22 cellular contexts compared by ENCODE assay signal in the genomic region with DNA sequence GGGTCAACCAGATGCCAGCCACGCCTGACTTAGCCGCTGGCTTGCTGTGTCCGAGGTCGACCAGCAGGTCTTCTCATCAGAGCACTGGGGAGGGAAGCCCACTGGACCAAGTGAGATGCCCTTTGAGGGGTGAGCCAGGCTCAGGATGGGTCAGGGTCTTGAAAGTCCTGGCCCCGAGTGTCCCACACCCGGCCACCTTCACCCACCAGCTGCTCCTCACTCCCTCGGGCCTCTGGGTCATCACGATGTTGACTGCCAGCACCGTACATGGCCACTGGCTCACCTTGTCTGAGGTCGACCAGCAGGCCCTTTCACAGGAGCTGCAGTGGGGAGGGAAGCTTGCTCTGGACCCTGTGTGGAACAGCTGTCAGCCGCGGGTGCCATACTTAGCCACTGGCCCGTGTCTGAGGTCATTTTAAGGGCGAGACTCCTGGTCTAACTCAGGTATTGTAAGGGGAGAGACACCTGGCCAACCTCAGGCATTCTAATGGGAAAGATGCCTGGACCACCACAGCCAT.
"Had no signal": no experiment of that assay in that cellular context is flagged by ENCODE, and none has a peak within 500 bp of the region (broad histone marks: within the 10 kb centered on the region; RNA-seq: fewer than 3 reads in every experiment).

No MANE protein-coding gene starts in this region.

- H3K27ac ChIP-seq: coronary artery, dorsolateral prefrontal cortex, epithelial cell of prostate, esophagus squamous epithelium, gastrocnemius medialis, heart right ventricle, left lung, lower lobe of right lung had no signal

- H3K4me1 ChIP-seq: esophagus squamous epithelium, gastrocnemius medialis, heart right ventricle, left lung, lower lobe of right lung had no signal

- H3K27me3 ChIP-seq: dorsolateral prefrontal cortex, esophagus squamous epithelium, gastrocnemius medialis, heart right ventricle, left lung had no signal

- DNase-seq: dermis blood vessel endothelial cell; dorsolateral prefrontal cortex; effector CD8-positive, alpha-beta T cell; effector memory CD8-positive, alpha-beta T cell; endodermal cell; erythroblast; esophagus squamous epithelium; foreskin fibroblast; foreskin melanocyte; gastrocnemius medialis; glutamatergic neuron; head of caudate nucleus; heart right ventricle; hippocampal formation; left cardiac atrium; left ventricle myocardium superior; lower lobe of right lung; mesenchymal stem cell had no signal

- H3K36me3 ChIP-seq: esophagus squamous epithelium, gastrocnemius medialis, heart right ventricle, left lung, lower lobe of right lung had no signal

- H3K4me3 ChIP-seq: coronary artery, dorsolateral prefrontal cortex, esophagus squamous epithelium, gastrocnemius medialis, heart right ventricle, left lung, lower lobe of right lung, mucosa of descending colon had no signal

- ATAC-seq: effector memory CD8-positive, alpha-beta T cell; gastrocnemius medialis; heart right ventricle; left cardiac atrium; left lung; left ventricle myocardium superior; mucosa of descending colon had no signal

- H3K9me3 ChIP-seq: gastrocnemius medialis had no signal
